17 cellular contexts compared by ENCODE assay signal in the genomic region with DNA sequence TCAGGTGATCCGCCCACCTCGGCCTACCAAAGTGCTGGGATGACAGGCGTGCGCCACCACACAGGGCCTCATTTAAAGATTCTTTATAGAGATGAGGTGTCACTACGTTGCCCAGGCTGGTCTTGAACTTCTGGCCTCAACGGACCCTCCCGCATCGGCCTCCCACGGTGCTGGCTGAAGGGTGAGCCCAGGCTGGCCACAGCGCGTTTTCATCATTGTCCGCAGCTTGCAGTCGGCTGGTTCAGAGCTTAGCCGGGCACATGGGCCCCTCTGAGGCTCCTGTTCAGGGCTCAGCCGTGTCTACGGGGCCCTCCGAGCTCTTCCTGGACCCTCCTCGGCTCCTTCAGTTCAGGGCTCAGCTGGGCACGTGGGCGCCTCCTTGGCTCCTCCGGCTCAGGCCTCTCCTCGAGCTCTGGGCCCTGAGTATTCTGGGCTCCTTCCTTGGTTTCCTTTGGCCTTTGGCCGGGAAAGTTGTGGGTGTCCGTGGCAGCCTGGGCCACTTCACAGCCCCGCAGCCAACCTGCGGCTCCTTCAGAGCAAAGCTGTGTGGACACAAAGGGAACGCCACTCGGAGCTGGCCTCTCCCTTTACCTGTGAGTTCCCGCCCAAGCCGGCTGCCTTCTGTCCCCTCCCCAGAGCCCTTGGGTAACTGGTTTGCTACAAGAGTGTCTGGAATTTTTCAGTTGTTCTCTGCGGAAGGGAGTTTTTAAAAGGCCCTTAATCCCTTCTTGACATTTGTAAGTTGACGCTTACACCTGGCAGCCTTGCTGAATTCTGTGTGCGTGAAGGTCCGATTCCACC. TPM values are rescaled to one million over a fixed set of nuclear protein-coding genes. Genes with fewer than 3 reads are reported as not detected.
DNase-seq lines count a peak whose midpoint lies in the region; ATAC-seq and TF ChIP-seq lines count a peak whose summit lies in the region.
"Had no signal": no experiment of that assay in that cellular context is flagged by ENCODE, and none has a peak within 500 bp of the region (broad histone marks: within the 10 kb centered on the region; RNA-seq: fewer than 3 reads in every experiment).

No MANE protein-coding gene starts in this region.

- intact Hi-C loops in Right ventricle myocardium inferior (cut with DNase I) (no loop called here), left ventricle myocardium inferior (cut with micrococcal nuclease) (no loop called here), left colon (cut with DNase I, micrococcal nuclease) (loop anchor here in 1 of 2 donors (10.0 kb wide), 1 partner anchor 55 kb away; a partner anchor contains a TSS), tibial artery (cut with DNase I; ENCODE audit: low total_unique reads) (no loop called here)

- TF ChIP-seq CTCF in left ventricle myocardium inferior (IDR thresholded peaks at IDR 0.05; ENCODE audit: borderline replicate concordance) (no peak), tibial artery (IDR thresholded peaks at IDR 0.05) (no peak)

- no peak overlapping the region for H3K4me3 ChIP-seq in left ventricle myocardium inferior
- H3K4me3 ChIP-seq in tibial artery: no peak overlapping the region
- H3K4me3 ChIP-seq: psoas muscle, smooth muscle cell had no signal

- ATAC-seq in Right ventricle myocardium inferior: no peak
- ATAC-seq in left colon: peak; percentile 30
- ATAC-seq in HG02571 (IDR thresholded peaks at IDR 0.05; ENCODE audit: unreplicated experiment): no peak
- ATAC-seq: activated CD4-positive, CD25-positive, alpha-beta regulatory T cell treated with anti-CD3 and anti-CD28 coated beads, Interleukin-2, amount 50 U/mL, for 24 hours; naive thymus-derived CD4-positive, alpha-beta T cell; psoas muscle; stimulated activated effector memory CD8-positive, alpha-beta T cell treated with anti-CD3 and anti-CD28 coated beads, Interleukin-12 subunit alpha, Interleukin-12 subunit beta, amount 100 ng/mL, for 72 hours had no signal

- DNase-seq in Right ventricle myocardium inferior (ENCODE audit: missing footprints): peak; percentile 64
- no peak for DNase-seq in left ventricle myocardium inferior
- DNase-seq in left colon: no peak
- no peak for DNase-seq in stimulated activated CD4-positive, alpha-beta T cell treated with anti-CD3 and anti-CD28 coated beads, Interleukin-15, amount 100 ng/mL, for 24 hours
- DNase-seq in tibial artery: no peak
- DNase-seq: foreskin melanocyte; HCEC 1CT; naive thymus-derived CD4-positive, alpha-beta T cell; NCI-H510A; psoas muscle had no signal

- no peaks in the 10 kb centered on the region for H3K36me3 ChIP-seq in left ventricle myocardium inferior
- H3K36me3 ChIP-seq in tibial artery: no peaks in the 10 kb centered on the region

- H3K27me3 ChIP-seq in left ventricle myocardium inferior (ENCODE audit: low read depth) (peaks cover 46% of the 10 kb centered on the region), tibial artery (peaks cover 0 to 41% of the 10 kb centered on the region in 2 donors)

- H3K9me3 ChIP-seq in left ventricle myocardium inferior (replicated peaks) (no peaks in the 10 kb centered on the region), tibial artery (no peaks in the 10 kb centered on the region)
- H3K9me3 ChIP-seq: psoas muscle had no signal

- H3K4me1 ChIP-seq in left ventricle myocardium inferior (no peaks in the 10 kb centered on the region), tibial artery (peaks cover 0 to 4% (median 0%) of the 10 kb centered on the region in 4 donors)
- H3K4me1 ChIP-seq: psoas muscle had no signal

- H3K27ac ChIP-seq in left ventricle myocardium inferior (replicated peaks) (no peak overlapping the region), tibial artery (no peak overlapping the region)
- H3K27ac ChIP-seq: C4-2B, psoas muscle had no signal

RNA-seq across cellular contexts. Expression of a gene that starts 1.2 kb away (rescaled TPM):
- total RNA-seq in Right ventricle myocardium inferior (1.9 TPM), left ventricle myocardium inferior (0.91 TPM), left colon (1 to 10 TPM; 6.4 to 7.0 TPM)
- total RNA-seq: A673, cerebellum had no signal

RNA-seq across cellular contexts. Expression of a gene that starts 18.5 kb away (rescaled TPM):
- total RNA-seq in Right ventricle myocardium inferior: 32.2 TPM
- total RNA-seq in left ventricle myocardium inferior: 30.3 TPM
- total RNA-seq in left colon: 10 to 100 TPM; 36.0 to 50.2 TPM

RNA-seq across cellular contexts. Expression of a gene that starts 28.9 kb away (rescaled TPM):
- 9.7 TPM for total RNA-seq in Right ventricle myocardium inferior
- total RNA-seq in left ventricle myocardium inferior: 10.6 TPM
- 10 to 100 TPM; 21.3 to 24.1 TPM for total RNA-seq in left colon

RNA-seq across cellular contexts. Expression of a gene that starts 29.1 kb away (rescaled TPM):
- total RNA-seq in Right ventricle myocardium inferior: 6.4 TPM
- total RNA-seq in left ventricle myocardium inferior: 3.1 TPM
- total RNA-seq in left colon: 10 to 100 TPM in 1 of 2 donors, 1 to 10 TPM in 1; 9.5 to 20.3 TPM

RNA-seq across cellular contexts. Expression of a gene that starts 32.4 kb away (rescaled TPM):
- 18.7 TPM for total RNA-seq in Right ventricle myocardium inferior
- 12.0 TPM for total RNA-seq in left ventricle myocardium inferior
- total RNA-seq in left colon: 1 to 10 TPM; 2.0 to 3.3 TPM
